8 cellular contexts compared by ENCODE assay signal in genomic region chr1:23657659-23658275, GRCh38. TPM values are rescaled to one million over a fixed set of nuclear protein-coding genes. Genes with fewer than 3 reads are reported as not detected.
A peak's percentile ranks its signal among the peaks of the same experiment; 100 is the strongest.
DNase-seq lines count a peak whose midpoint lies in the region; ATAC-seq and TF ChIP-seq lines count a peak whose summit lies in the region.

No MANE protein-coding gene starts in this region.

- CTCF ChIA-PET in activated CD8-positive, alpha-beta memory T cell treated with anti-CD3 and anti-CD28 coated beads, Interleukin-2, amount 10 ng/mL, durations not matched to agents 7 days and 5 days (lab: Charles Lee): interaction anchor here (0.6 to 4.8 kb wide), 18 partner anchors 10 to 341 kb away, joined by 3 to 25 read pairs (median 4); partner anchors contain the start of gene RPL11

- peaks cover 15% of the 10 kb centered on the region for H3K27me3 Mint-ChIP-seq in activated CD8-positive, alpha-beta memory T cell treated with anti-CD3 and anti-CD28 coated beads, Interleukin-2, amount 10 ng/mL, durations not matched to agents 7 days and 5 days

- ATAC-seq in activated CD8-positive, alpha-beta memory T cell treated with anti-CD3 and anti-CD28 coated beads, Interleukin-2, amount 10 ng/mL, durations not matched to agents 7 days and 5 days: peak; percentile 80
- no peak for ATAC-seq in HG02571 (IDR thresholded peaks at IDR 0.05; ENCODE audit: unreplicated experiment)
- ATAC-seq in GM21717 (IDR thresholded peaks at IDR 0.05; ENCODE audit: unreplicated experiment): no peak

- H3K36me3 Mint-ChIP-seq in activated CD8-positive, alpha-beta memory T cell treated with anti-CD3 and anti-CD28 coated beads, Interleukin-2, amount 10 ng/mL, durations not matched to agents 7 days and 5 days: no peaks in the 10 kb centered on the region

- no peaks in the 10 kb centered on the region for H3K4me1 Mint-ChIP-seq in activated CD8-positive, alpha-beta memory T cell treated with anti-CD3 and anti-CD28 coated beads, Interleukin-2, amount 10 ng/mL, durations not matched to agents 7 days and 5 days

- no peak overlapping the region for H3K4me3 ChIP-seq in foreskin fibroblast (ENCODE audit: low read depth in 1 of 2, low read length in 2 of 2)

- DNase-seq in SIG-M5 treated with dmso at 0.1 percent for 504 hours (lab: John Stamatoyannopoulos, UW; ENCODE audit: unreplicated experiment) (peak; percentile 22), SIG-M5 (lab: John Stamatoyannopoulos, UW) (no peak), NCI-H1930 (lab: John Stamatoyannopoulos, UW) (peak; percentile 22 to 32), foreskin fibroblast (peak in 1 of 2 donors; percentile 35), renal cortical epithelial cell (ENCODE audit: low read depth) (peak; percentile 19)
- peak; percentile 62 for DNase-seq in activated CD8-positive, alpha-beta memory T cell treated with anti-CD3 and anti-CD28 coated beads, Interleukin-2, amount 10 ng/mL, durations not matched to agents 7 days and 5 days

- H3K27ac Mint-ChIP-seq in activated CD8-positive, alpha-beta memory T cell treated with anti-CD3 and anti-CD28 coated beads, Interleukin-2, amount 10 ng/mL, durations not matched to agents 7 days and 5 days: no peak overlapping the region

- H3K9me3 Mint-ChIP-seq in activated CD8-positive, alpha-beta memory T cell treated with anti-CD3 and anti-CD28 coated beads, Interleukin-2, amount 10 ng/mL, durations not matched to agents 7 days and 5 days (ENCODE audit: low read depth): no peaks in the 10 kb centered on the region

- TF ChIP-seq CTCF in foreskin fibroblast (IDR thresholded peaks at IDR 0.05; ENCODE audit: low read depth, low read length): peak; percentile 98

- no peak overlapping the region for H3K4me3 Mint-ChIP-seq in activated CD8-positive, alpha-beta memory T cell treated with anti-CD3 and anti-CD28 coated beads, Interleukin-2, amount 10 ng/mL, durations not matched to agents 7 days and 5 days

RNA-seq across cellular contexts. Expression of gene RPL11, which starts 33.8 kb away (rescaled TPM):
- 1,000 to 10,000 TPM in 1 of 2 experiments, 100 to 1,000 TPM in 1; 844 to 1,001 TPM for total RNA-seq in activated CD8-positive, alpha-beta memory T cell treated with anti-CD3 and anti-CD28 coated beads, Interleukin-2, amount 10 ng/mL, durations not matched to agents 7 days and 5 days
- 806 and 852 TPM in 2 replicates for total RNA-seq in renal cortical epithelial cell
